In the genomic region with DNA sequence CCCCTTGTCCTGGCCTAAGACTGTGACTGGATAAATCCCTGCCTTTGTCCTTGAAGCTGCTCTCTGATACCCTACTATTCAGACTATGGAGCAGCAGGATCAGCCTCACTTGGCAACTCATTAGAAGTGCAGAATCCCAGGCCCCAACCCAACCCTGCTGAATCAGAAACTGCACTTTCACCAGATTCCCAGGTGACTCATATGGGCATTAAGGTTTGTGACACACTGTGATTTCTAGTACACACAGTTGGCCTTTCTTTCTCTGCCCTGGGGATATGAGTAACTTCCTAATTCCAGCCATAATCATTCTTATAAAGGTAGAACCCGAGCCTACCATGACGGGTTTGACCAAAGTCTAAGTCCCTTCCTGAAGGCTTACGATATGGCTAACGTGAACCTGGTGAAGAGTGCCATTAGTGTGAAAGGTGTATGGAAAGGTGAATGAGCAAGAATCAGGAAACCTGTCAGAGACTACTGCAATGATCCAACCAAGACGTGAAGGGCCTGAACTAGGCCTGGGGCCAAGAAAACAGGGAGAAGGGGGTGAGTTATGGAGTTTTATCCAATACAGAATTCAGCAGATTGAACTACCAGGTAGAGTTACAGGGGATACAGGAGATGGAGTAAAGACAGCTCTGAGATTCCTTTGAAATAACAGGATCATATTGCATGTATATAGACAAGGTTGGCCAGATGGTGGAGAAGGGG, we compare ENCODE assay signal across 13 cellular contexts.
DNase-seq lines count a peak whose midpoint lies in the region; ATAC-seq lines count a peak whose summit lies in the region.
"Had no signal": no experiment of that assay in that cellular context is flagged by ENCODE, and none has a peak within 500 bp of the region (broad histone marks: within the 10 kb centered on the region; RNA-seq: fewer than 3 reads in every experiment).

No MANE protein-coding gene starts in this region.

- H3K9me3 ChIP-seq in BLaER1 treated with 17β-estradiol and CSF1 and Interleukin-3, amounts not matched to agents 10 nM and 100 nM (replicated peaks in 1 of 11), result 0 out of 22 replicates have a peak, but pooled peaks cover 0 to 4% (median 0%) of the 10 kb centered on the region in 11 experiments
- H3K9me3 ChIP-seq in effector memory CD4-positive, alpha-beta T cell (ENCODE audit: control insufficient read depth, low read length), result no peaks in the 10 kb centered on the region

- H3K36me3 Mint-ChIP-seq in activated naive CD8-positive, alpha-beta T cell treated with anti-CD3 and anti-CD28 coated beads for 36 hours, result no peaks in the 10 kb centered on the region
- H3K36me3 Mint-ChIP-seq: immature natural killer cell had no signal

- no peak overlapping the region for H3K4me3 Mint-ChIP-seq in activated naive CD8-positive, alpha-beta T cell treated with anti-CD3 and anti-CD28 coated beads for 36 hours
- H3K4me3 Mint-ChIP-seq: activated T-helper 17 cell treated with anti-CD3 and anti-CD28 coated beads, Interleukin-2, amount 50 U/mL, for 72 hours; immature natural killer cell had no signal

- H4K20me1 ChIP-seq in BLaER1 treated with 17β-estradiol and CSF1 and Interleukin-3, amounts not matched to agents 10 nM and 100 nM, result no peaks in the 10 kb centered on the region

- no peaks in the 10 kb centered on the region for H3K27me3 Mint-ChIP-seq in activated naive CD8-positive, alpha-beta T cell treated with anti-CD3 and anti-CD28 coated beads for 36 hours
- H3K27me3 Mint-ChIP-seq: activated T-helper 17 cell treated with anti-CD3 and anti-CD28 coated beads, Interleukin-2, amount 50 U/mL, for 72 hours had no signal

- H3K27ac Mint-ChIP-seq in activated naive CD8-positive, alpha-beta T cell treated with anti-CD3 and anti-CD28 coated beads for 36 hours, result no peak overlapping the region
- H3K27ac Mint-ChIP-seq: activated T-helper 17 cell treated with anti-CD3 and anti-CD28 coated beads, Interleukin-2, amount 50 U/mL, for 72 hours; immature natural killer cell had no signal

- DNase-seq in NCI-H226 (peak; percentile 82), dermis microvascular lymphatic vessel endothelial cell (ENCODE audit: low read depth in 2 of 2) (peak; percentile 34 to 93), non-pigmented ciliary epithelial cell (ENCODE audit: low read depth) (peak; percentile 84), Right ventricle myocardium inferior (ENCODE audit: missing footprints) (no peak)
- no peak for DNase-seq in activated naive CD8-positive, alpha-beta T cell treated with anti-CD3 and anti-CD28 coated beads for 36 hours
- DNase-seq in effector memory CD4-positive, alpha-beta T cell, result no peak
- DNase-seq in activated T-cell treated with anti-CD3 and anti-CD28 coated beads, Interleukin-2, amount 50 U/mL, for 48 hours, result no peak
- DNase-seq: immature natural killer cell; NK-92 treated with Interleukin-12 subunit alpha and Interleukin-12 subunit beta, amount 100 ng/mL, for 24 hours; posterior cingulate gyrus; WERI-Rb-1 had no signal

- H3K4me1 ChIP-seq in BLaER1 treated with 17β-estradiol and CSF1 and Interleukin-3, amounts not matched to agents 10 nM and 100 nM, result peaks cover 5 to 43% (median 11%) of the 10 kb centered on the region in 10 experiments; a peak in 13 of 20 replicates
- no peaks in the 10 kb centered on the region for H3K4me1 ChIP-seq in effector memory CD4-positive, alpha-beta T cell (ENCODE audit: control insufficient read depth, insufficient read depth, low read length, poor library complexity, severe bottlenecking)

- H3K4me2 ChIP-seq in BLaER1 treated with 17β-estradiol and CSF1 and Interleukin-3, amounts not matched to agents 10 nM and 100 nM, result peak overlapping the region in 8 of 11 experiments; percentile 0 to 51 (median 25); a peak in 12 of 22 replicates

- ATAC-seq in Right ventricle myocardium inferior, result no peak
- ATAC-seq: activated T-helper 17 cell treated with anti-CD3 and anti-CD28 coated beads, Interleukin-2, amount 50 U/mL, for 72 hours had no signal

- H3K9ac ChIP-seq in BLaER1 treated with 17β-estradiol and CSF1 and Interleukin-3, amounts not matched to agents 10 nM and 100 nM, result no peak overlapping the region

- no peak overlapping the region for H3K4me3 ChIP-seq in BLaER1 treated with 17β-estradiol and CSF1 and Interleukin-3, amounts not matched to agents 10 nM and 100 nM
- H3K4me3 ChIP-seq in effector memory CD4-positive, alpha-beta T cell (ENCODE audit: insufficient read depth, low read depth, low read length, poor library complexity, severe bottlenecking), result no peak overlapping the region

- H3K4me1 Mint-ChIP-seq in activated naive CD8-positive, alpha-beta T cell treated with anti-CD3 and anti-CD28 coated beads for 36 hours, result no peaks in the 10 kb centered on the region
- H3K4me1 Mint-ChIP-seq: activated T-helper 17 cell treated with anti-CD3 and anti-CD28 coated beads, Interleukin-2, amount 50 U/mL, for 72 hours; immature natural killer cell had no signal

- no peaks in the 10 kb centered on the region for H3K36me3 ChIP-seq in BLaER1 treated with 17β-estradiol and CSF1 and Interleukin-3, amounts not matched to agents 10 nM and 100 nM
- H3K36me3 ChIP-seq in effector memory CD4-positive, alpha-beta T cell (ENCODE audit: control insufficient read depth, insufficient read depth, low read length), result no peaks in the 10 kb centered on the region
- H3K36me3 ChIP-seq: WERI-Rb-1 had no signal

- no peaks in the 10 kb centered on the region for H3K27me3 ChIP-seq in BLaER1 treated with 17β-estradiol and CSF1 and Interleukin-3, amounts not matched to agents 10 nM and 100 nM
- H3K27me3 ChIP-seq in effector memory CD4-positive, alpha-beta T cell (replicated peaks; ENCODE audit: control insufficient read depth, insufficient read depth, low read length, poor library complexity, severe bottlenecking), result no peaks in the 10 kb centered on the region

- H3K27ac ChIP-seq in BLaER1 treated with 17β-estradiol and CSF1 and Interleukin-3, amounts not matched to agents 10 nM and 100 nM, result no peak overlapping the region; a peak in 1 of 22 replicates
- H3K27ac ChIP-seq in effector memory CD4-positive, alpha-beta T cell (ENCODE audit: insufficient read depth, low read length, poor library complexity, severe bottlenecking), result no peak overlapping the region
- H3K27ac ChIP-seq: WERI-Rb-1 had no signal

- peaks cover 2% of the 10 kb centered on the region for H3K9me3 Mint-ChIP-seq in activated naive CD8-positive, alpha-beta T cell treated with anti-CD3 and anti-CD28 coated beads for 36 hours

- intact Hi-C loops in Right ventricle myocardium inferior (cut with DNase I), result no loop called here

Comparison
In these comparisons a context has a peak if more than half of its experiments do, and no peak if none do; other contexts are left out.
1. DNase-seq: peak in NCI-H226 (single experiment), dermis microvascular lymphatic vessel endothelial cell (2 of 2) and non-pigmented ciliary epithelial cell (single experiment); none in activated naive CD8-positive, alpha-beta T cell treated with anti-CD3 and anti-CD28 coated beads for 36 hours (single experiment), Right ventricle myocardium inferior (single experiment), effector memory CD4-positive, alpha-beta T cell (0 of 3) and activated T-cell treated with anti-CD3 and anti-CD28 coated beads, Interleukin-2, amount 50 U/mL, for 48 hours (0 of 2).